In the genomic region with DNA sequence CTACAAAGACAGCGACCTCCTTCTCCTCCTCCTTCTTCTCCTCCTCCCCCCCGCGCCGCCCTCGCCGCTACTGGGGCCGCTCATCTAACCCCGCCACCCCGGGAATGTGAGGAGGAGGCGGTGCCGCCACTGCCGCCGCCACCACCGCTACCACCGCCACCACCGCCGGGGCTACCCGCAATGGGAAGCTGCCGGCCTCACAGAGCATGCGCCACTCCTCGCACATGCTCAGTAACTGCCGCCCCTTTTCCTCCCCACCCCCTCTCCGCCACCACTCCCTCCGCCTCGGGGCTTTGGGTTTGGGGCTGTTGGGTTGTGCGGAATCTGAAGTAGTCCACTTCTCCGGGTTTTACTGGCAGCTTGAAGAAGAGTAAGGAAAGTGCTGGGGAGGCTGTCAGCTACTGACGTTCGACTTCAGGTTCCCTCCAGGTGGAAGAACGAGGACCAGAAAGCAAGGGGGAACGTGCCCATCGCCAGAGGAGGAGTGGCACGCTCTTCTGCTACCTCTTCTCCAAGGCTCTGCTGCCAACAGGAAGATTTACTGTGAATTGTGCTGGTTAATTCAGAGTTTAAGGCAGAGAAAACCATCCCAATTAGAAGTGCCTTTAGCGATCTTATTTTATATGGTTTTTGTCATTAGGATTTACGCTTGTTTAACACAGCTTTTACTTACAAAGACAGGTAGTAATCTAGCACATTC, we compare ENCODE assay signal across 8 cellular contexts. TPM values are rescaled to one million over a fixed set of nuclear protein-coding genes. Genes with fewer than 3 reads are reported as not detected.
DNase-seq lines count a peak whose midpoint lies in the region; ATAC-seq and TF ChIP-seq lines count a peak whose summit lies in the region.

A gene with protein sequence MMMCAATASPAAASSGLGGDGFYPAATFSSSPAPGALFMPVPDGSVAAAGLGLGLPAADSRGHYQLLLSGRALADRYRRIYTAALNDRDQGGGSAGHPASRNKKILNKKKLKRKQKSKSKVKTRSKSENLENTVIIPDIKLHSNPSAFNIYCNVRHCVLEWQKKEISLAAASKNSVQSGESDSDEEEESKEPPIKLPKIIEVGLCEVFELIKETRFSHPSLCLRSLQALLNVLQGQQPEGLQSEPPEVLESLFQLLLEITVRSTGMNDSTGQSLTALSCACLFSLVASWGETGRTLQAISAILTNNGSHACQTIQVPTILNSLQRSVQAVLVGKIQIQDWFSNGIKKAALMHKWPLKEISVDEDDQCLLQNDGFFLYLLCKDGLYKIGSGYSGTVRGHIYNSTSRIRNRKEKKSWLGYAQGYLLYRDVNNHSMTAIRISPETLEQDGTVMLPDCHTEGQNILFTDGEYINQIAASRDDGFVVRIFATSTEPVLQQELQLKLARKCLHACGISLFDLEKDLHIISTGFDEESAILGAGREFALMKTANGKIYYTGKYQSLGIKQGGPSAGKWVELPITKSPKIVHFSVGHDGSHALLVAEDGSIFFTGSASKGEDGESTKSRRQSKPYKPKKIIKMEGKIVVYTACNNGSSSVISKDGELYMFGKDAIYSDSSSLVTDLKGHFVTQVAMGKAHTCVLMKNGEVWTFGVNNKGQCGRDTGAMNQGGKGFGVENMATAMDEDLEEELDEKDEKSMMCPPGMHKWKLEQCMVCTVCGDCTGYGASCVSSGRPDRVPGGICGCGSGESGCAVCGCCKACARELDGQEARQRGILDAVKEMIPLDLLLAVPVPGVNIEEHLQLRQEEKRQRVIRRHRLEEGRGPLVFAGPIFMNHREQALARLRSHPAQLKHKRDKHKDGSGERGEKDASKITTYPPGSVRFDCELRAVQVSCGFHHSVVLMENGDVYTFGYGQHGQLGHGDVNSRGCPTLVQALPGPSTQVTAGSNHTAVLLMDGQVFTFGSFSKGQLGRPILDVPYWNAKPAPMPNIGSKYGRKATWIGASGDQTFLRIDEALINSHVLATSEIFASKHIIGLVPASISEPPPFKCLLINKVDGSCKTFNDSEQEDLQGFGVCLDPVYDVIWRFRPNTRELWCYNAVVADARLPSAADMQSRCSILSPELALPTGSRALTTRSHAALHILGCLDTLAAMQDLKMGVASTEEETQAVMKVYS (N-terminal part only) (minus strand): TSS at position 190 of the 700 bp plus-strand sequence. CDS start 319 bp downstream, outside the sequence.

- H3K36me3 Mint-ChIP-seq in IgD-negative memory B cell, result peaks cover 5% of the 10 kb centered on the region

- H3K4me3 Mint-ChIP-seq in IgD-negative memory B cell, result peak within 1 kb of the TSS; percentile 88 to 99 (median 98)

- H3K4me3 ChIP-seq in epithelial cell of esophagus (ENCODE audit: low read length) (peak within 1 kb of the TSS; percentile 82), mononuclear cell (ENCODE audit: low read length) (peak within 1 kb of the TSS; percentile 87)

- H3K27ac Mint-ChIP-seq in IgD-negative memory B cell, result peak within 1 kb of the TSS; percentile 91 to 97 (median 95)

- peaks cover 44% of the 10 kb centered on the region for H3K4me1 ChIP-seq in mononuclear cell (ENCODE audit: insufficient read depth, low read length)

- peak; percentile 54 for ATAC-seq in GM21529 (IDR thresholded peaks at IDR 0.05; ENCODE audit: unreplicated experiment)

- DNase-seq in DMS 273 (lab: John Stamatoyannopoulos, UW; ENCODE audit: unreplicated experiment), result peak; percentile 97
- peak; percentile 47 for DNase-seq in OCI-M2 (lab: John Stamatoyannopoulos, UW; ENCODE audit: unreplicated experiment)
- peak; percentile 98 for DNase-seq in activated T-cell treated with anti-CD3 and anti-CD28 coated beads for 4 hours
- peak; percentile 100 for DNase-seq in epithelial cell of esophagus (ENCODE audit: low read depth)
- DNase-seq in stimulated activated CD8-positive, alpha-beta memory T cell treated with anti-CD3 and anti-CD28 coated beads, Interleukin-4, amount 100 ng/mL, for 24 hours (ENCODE audit: low read depth), result peak; percentile 96

- H3K9me3 Mint-ChIP-seq in IgD-negative memory B cell, result no peaks in the 10 kb centered on the region

- no peaks in the 10 kb centered on the region for H3K27me3 ChIP-seq in mononuclear cell (ENCODE audit: insufficient read depth, low read length)

- no peak for TF ChIP-seq CTCF in epithelial cell of esophagus (IDR thresholded peaks at IDR 0.05; ENCODE audit: insufficient read depth, low read depth, low read length, missing control alignments)

- H3K9me3 ChIP-seq in mononuclear cell (ENCODE audit: low read depth, low read length), result no peaks in the 10 kb centered on the region

- H3K4me1 Mint-ChIP-seq in IgD-negative memory B cell, result peaks cover 53 to 63% (median 59%) of the 10 kb centered on the region in 3 donors

- peaks cover 5% of the 10 kb centered on the region for H3K27me3 Mint-ChIP-seq in IgD-negative memory B cell

RNA-seq across cellular contexts. Expression of the gene that starts here (rescaled TPM):
- 78.2 TPM for polyA plus RNA-seq in IgD-negative memory B cell
- total RNA-seq in mononuclear cell, result 186 TPM

Comparison
In these comparisons a context has a peak if more than half of its experiments do, and no peak if none do; other contexts are left out.
1. Peak in every context shown above with its lines: DNase-seq, ATAC-seq and H3K4me3 ChIP-seq.
2. DNase-seq: peak in every context shown above with its lines; median percentile 100 in epithelial cell of esophagus; 98 in activated T-cell treated with anti-CD3 and anti-CD28 coated beads for 4 hours; 97 in DMS 273; 96 in stimulated activated CD8-positive, alpha-beta memory T cell treated with anti-CD3 and anti-CD28 coated beads, Interleukin-4, amount 100 ng/mL, for 24 hours; 47 in OCI-M2.